ENCODE assay signal across 23 cellular contexts in the genomic region with DNA sequence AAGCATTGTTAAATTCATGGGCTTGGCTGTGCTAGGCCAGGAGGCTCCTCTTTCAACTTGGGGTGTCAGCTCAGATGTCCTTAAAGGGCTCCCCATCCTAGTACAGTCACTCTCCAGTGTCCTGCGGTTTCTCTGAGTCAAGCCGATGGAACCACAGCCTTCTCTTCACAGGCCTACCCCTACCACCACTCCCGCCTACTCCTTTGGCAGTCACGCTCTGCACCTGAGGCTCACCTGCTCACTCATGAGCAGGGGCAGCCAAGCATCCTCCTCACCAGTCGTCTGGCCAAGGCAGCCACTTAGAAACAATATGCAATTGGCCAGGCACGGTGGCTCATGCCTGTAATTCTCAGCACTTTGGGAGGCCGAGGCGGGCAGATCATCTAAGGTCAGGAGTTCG. TPM values are rescaled to one million over a fixed set of nuclear protein-coding genes. Genes with fewer than 3 reads are reported as not detected.
DNase-seq lines count a peak whose midpoint lies in the region; ATAC-seq and TF ChIP-seq lines count a peak whose summit lies in the region.
"Had no signal": no experiment of that assay in that cellular context is flagged by ENCODE, and none has a peak within 500 bp of the region (broad histone marks: within the 10 kb centered on the region; RNA-seq: fewer than 3 reads in every experiment).

No MANE protein-coding gene starts in this region.

- H3K4me3 Mint-ChIP-seq in neural crest cell: peak overlapping the region; percentile 91

- H3K9me3 Mint-ChIP-seq in neural crest cell: no peaks in the 10 kb centered on the region
- H3K9me3 Mint-ChIP-seq: CD8-positive, alpha-beta memory T cell had no signal

- peaks cover 41% of the 10 kb centered on the region for H3K4me1 ChIP-seq in DND-41 (ENCODE audit: insufficient read depth, low read length)
- H3K4me1 ChIP-seq in Loucy (ENCODE audit: insufficient read depth, low read length, poor library complexity, severe bottlenecking): peaks cover 34% of the 10 kb centered on the region

- peaks cover 4% of the 10 kb centered on the region; the same call in 1 of the 2 replicates for H3F3A ChIP-seq in Loucy (ENCODE audit: low read depth)

- no peak overlapping the region for H3K27ac Mint-ChIP-seq in neural crest cell (ENCODE audit: unreplicated experiment)

- H3K27me3 ChIP-seq in DND-41 (ENCODE audit: insufficient read depth, low read length, poor library complexity) (no peaks in the 10 kb centered on the region), Loucy (ENCODE audit: insufficient read depth, low read length, poor library complexity, severe bottlenecking) (no peaks in the 10 kb centered on the region)
- H3K27me3 ChIP-seq: BLaER1 had no signal

- no peak for DNase-seq in DND-41
- no peak for DNase-seq in RWPE1 (ENCODE audit: low spot score)
- no peak for DNase-seq in neural crest cell (ENCODE audit: low read depth, low spot score)
- DNase-seq in DMS53 (lab: John Stamatoyannopoulos, UW): no peak
- no peak for DNase-seq in HCEC 1CT
- no peak for DNase-seq in lower leg skin (ENCODE audit: low spot score in 2 of 2)
- DNase-seq: CD8-positive, alpha-beta memory T cell; GDM1; GM23248; NCI-H1436 treated with DMSO at 0.1 percent for 48 hours; NCI-H2081; NCI-H2171 treated with DMSO at 0.1 percent for 48 hours; NCI-H446; NCI-H748 treated with DMSO at 0.1 percent for 48 hours; OCI-M1; SHP77 treated with DMSO at 0.1 percent for 48 hours; T-helper 1 cell had no signal

- 89 to 93% methylated on average over 9 of the region's 9 CpGs for WGBS in lower leg skin, 2 donors

- H3K27ac ChIP-seq in DND-41 (ENCODE audit: low read length) (peak overlapping the region; percentile 31; the same call in 1 of the 2 replicates), RWPE1 (peak overlapping the region; percentile 95)
- H3K27ac ChIP-seq: BLaER1, GM23248 had no signal

- H3K36me3 ChIP-seq in DND-41 (ENCODE audit: insufficient read depth, low read length): peaks cover 22% of the 10 kb centered on the region
- no peaks in the 10 kb centered on the region for H3K36me3 ChIP-seq in Loucy (ENCODE audit: insufficient read depth, low read length)

- intact Hi-C loops in lower leg skin (cut with DNase I; ENCODE audit: low total_unique reads): no loop called here

- peak overlapping the region; percentile 96; the same call in 1 of the 2 replicates for H3K4me2 ChIP-seq in DND-41 (ENCODE audit: insufficient read depth, low read length)
- peak overlapping the region; percentile 3 for H3K4me2 ChIP-seq in Loucy (ENCODE audit: low read depth, low read length, poor library complexity, severe bottlenecking)
- H3K4me2 ChIP-seq: BLaER1 had no signal

- H2AFZ ChIP-seq in DND-41 (ENCODE audit: low read depth, low read length): no peak overlapping the region
- no peak overlapping the region for H2AFZ ChIP-seq in Loucy (ENCODE audit: low read length)
- H2AFZ ChIP-seq: GM23248 had no signal

- TF ChIP-seq POLR2A in lower leg skin (IDR thresholded peaks at IDR 0.05): no peak

- H3K4me3 ChIP-seq in DND-41 (ENCODE audit: low read depth in 1 of 2, low read length in 2 of 2) (no peak overlapping the region), Loucy (ENCODE audit: low read length, poor library complexity, severe bottlenecking) (no peak overlapping the region), lower leg skin (ENCODE audit: low read depth, poor library complexity, severe bottlenecking) (no peak overlapping the region)
- H3K4me3 ChIP-seq: BLaER1, GM23248 had no signal

- no peak overlapping the region for H3K9ac ChIP-seq in DND-41 (ENCODE audit: low read depth, low read length)
- no peak overlapping the region for H3K9ac ChIP-seq in Loucy (ENCODE audit: low read depth, low read length, poor library complexity, severe bottlenecking)
- H3K9ac ChIP-seq: BLaER1, GM23248 had no signal

- ATAC-seq in DND-41 (ENCODE audit: insufficient read depth, low read depth): no peak
- no peak for ATAC-seq in activated CD4-positive, CD25-positive, alpha-beta regulatory T cell treated with anti-CD3 and anti-CD28 coated beads, Interleukin-2, amount 50 U/mL, for 24 hours
- ATAC-seq: SK-N-SH treated with all-trans-retinoic acid at 6 μM for 48 hours had no signal

- H3K9me2 ChIP-seq in Loucy (replicated peaks; ENCODE audit: low read depth, low read length): no peaks in the 10 kb centered on the region

- TF ChIP-seq CTCF in DND-41 (IDR thresholded peaks at IDR 0.05; ENCODE audit: borderline replicate concordance, extremely low read depth, low read length, poor library complexity, severe bottlenecking) (no peak), Loucy (conservative IDR thresholded peaks at IDR 0.05; ENCODE audit: low read length) (no peak), RWPE1 (conservative IDR thresholded peaks at IDR 0.05; ENCODE audit: low read depth) (no peak), neural crest cell (conservative IDR thresholded peaks at IDR 0.05) (no peak), lower leg skin (IDR thresholded peaks at IDR 0.05) (no peak)

- H4K20me1 ChIP-seq in DND-41 (ENCODE audit: insufficient read depth, low read length): peaks cover 62% of the 10 kb centered on the region
- H4K20me1 ChIP-seq in Loucy (ENCODE audit: insufficient read depth, low read length, poor library complexity, severe bottlenecking): peaks cover 21% of the 10 kb centered on the region

- POLR2A ChIA-PET in RWPE1 (lab: Yijun Ruan, JAX; ENCODE audit: low non-redundant PET): interaction anchor here (0.6 to 0.8 kb wide), 2 partner anchors 9 to 23 kb away, joined by 4 read pairs; no protein-coding TSS in a partner anchor

- no peaks in the 10 kb centered on the region for H3K9me3 ChIP-seq in DND-41 (ENCODE audit: insufficient read depth, low read length, severe bottlenecking)
- H3K9me3 ChIP-seq in Loucy (ENCODE audit: insufficient read depth, low read depth, low read length): no peaks in the 10 kb centered on the region

- H3K79me2 ChIP-seq in DND-41 (ENCODE audit: insufficient read depth, low read length) (peaks cover 85% of the 10 kb centered on the region), Loucy (ENCODE audit: insufficient read depth, low read length) (peaks cover 72% of the 10 kb centered on the region)

- H3K4me1 Mint-ChIP-seq in neural crest cell: peaks cover 54% of the 10 kb centered on the region

- no peaks in the 10 kb centered on the region for H3K27me3 Mint-ChIP-seq in neural crest cell (ENCODE audit: low read depth)
- H3K27me3 Mint-ChIP-seq: CD8-positive, alpha-beta memory T cell had no signal

- H3K36me3 Mint-ChIP-seq in neural crest cell (ENCODE audit: low read depth): peaks cover 4% of the 10 kb centered on the region

- CTCF ChIA-PET in RWPE1 (lab: Yijun Ruan, JAX): interaction anchor here (0.9 to 1.1 kb wide), 2 partner anchors 16 to 48 kb away, joined by 3 to 6 read pairs; no protein-coding TSS in a partner anchor

RNA-seq across cellular contexts. Expression of gene ACOT7, which starts 3.6 kb away (rescaled TPM):
- total RNA-seq in neural crest cell (107 and 110 TPM in 2 replicates), lower leg skin (10 to 100 TPM; 21.1 to 27.7 (median 24.6) TPM)

RNA-seq across cellular contexts. Expression of gene HES2, which starts 29.7 kb away (rescaled TPM):
- total RNA-seq in neural crest cell: 0.07 TPM in 1 of 2 replicates, not detected in the other
- total RNA-seq in lower leg skin: 10 to 100 TPM; 15.4 to 47.7 (median 35.8) TPM
- total RNA-seq: A673, GM23248 had no signal

RNA-seq across cellular contexts. Expression of gene ESPN, which starts 34.6 kb away (rescaled TPM):
- total RNA-seq in neural crest cell: 1.7 and 4.3 TPM in 2 replicates
- 10 to 100 TPM; 27.5 to 64.3 (median 30.3) TPM for total RNA-seq in lower leg skin
- total RNA-seq: A673, GM23248, RPMI7951 had no signal

Comparison
In these comparisons a context has a peak if more than half of its experiments do, and no peak if none do; other contexts are left out.
1. RNA of gene HES2, which starts 29.7 kb away (total RNA-seq): 15.4 to 47.7 TPM in lower leg skin; 0.07 TPM in neural crest cell; every median in the first group is over 10 times any median in the second.